ENCODE assay signal across 19 cellular contexts in genomic region chr10:55058800-55059199, GRCh38.
"Had no signal": no experiment of that assay in that cellular context is flagged by ENCODE, and none has a peak within 500 bp of the region (broad histone marks: within the 10 kb centered on the region; RNA-seq: fewer than 3 reads in every experiment).

No MANE protein-coding gene starts in this region.

- DNase-seq: activated CD4-positive, alpha-beta memory T cell treated with anti-CD3 and anti-CD28 coated beads, Interleukin-2, amount 10 ng/mL, durations not matched to agents 7 days and 5 days; activated CD4-positive, alpha-beta T cell treated with anti-CD3 and anti-CD28 coated beads for 36 hours; activated CD4-positive, alpha-beta T cell treated with anti-CD3 and anti-CD28 coated beads, Interleukin-2, amount 50 U/mL, for 1 hour; activated gamma-delta T cell treated with Interleukin-2 at 50 U/mL for 16 hours; activated naive CD4-positive, alpha-beta T cell treated with anti-CD3 and anti-CD28 coated beads, Interleukin-2, amount 10 ng/mL, durations not matched to agents 7 days and 5 days; activated naive CD8-positive, alpha-beta T cell treated with anti-CD3 and anti-CD28 coated beads for 36 hours; activated T-cell treated with anti-CD3 and anti-CD28 coated beads for 4 hours; activated T-cell treated with anti-CD3 and anti-CD28 coated beads, Interleukin-2, amount 50 U/mL, for 72 hours; cerebellar nuclear complex; MM.1S; NCI-H1105; NCI-H1436 treated with DMSO at 0.1 percent for 48 hours; NCI-H187; NCI-H2081; NCI-H510A treated with DMSO at 0.1 percent for 48 hours; PC-3; SHP77 treated with DMSO at 0.1 percent for 48 hours; T-helper 1 cell; WERI-Rb-1 had no signal

- H3K27ac ChIP-seq: WERI-Rb-1 had no signal

- ATAC-seq: activated CD4-positive, alpha-beta T cell treated with anti-CD3 and anti-CD28 coated beads for 36 hours; activated T-cell treated with anti-CD3 and anti-CD28 coated beads, Interleukin-2, amount 50 U/mL, for 72 hours; PC-3 had no signal

- H3K36me3 ChIP-seq: WERI-Rb-1 had no signal
